In the genomic region with DNA sequence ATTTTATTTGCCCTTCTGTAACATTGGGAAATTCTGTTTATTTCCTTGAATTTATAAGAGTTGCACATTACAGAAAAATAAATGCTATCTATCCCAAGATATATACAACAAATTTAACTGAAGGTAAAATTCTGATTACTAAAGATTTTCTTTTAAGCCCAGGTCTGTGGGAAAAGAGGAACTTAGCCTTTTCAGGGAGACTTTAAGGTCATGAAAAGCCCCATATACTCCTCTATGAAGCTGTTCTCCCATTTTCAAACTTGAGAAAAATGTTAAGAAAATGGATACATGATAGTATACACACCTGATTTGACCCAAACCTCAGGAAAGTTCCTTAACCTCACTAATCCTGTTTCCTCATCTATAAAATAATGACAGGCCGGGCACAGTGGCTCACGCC, we compare ENCODE assay signal across 11 cellular contexts. TPM values are rescaled to one million over a fixed set of nuclear protein-coding genes. Genes with fewer than 3 reads are reported as not detected.
DNase-seq lines count a peak whose midpoint lies in the region; ATAC-seq, FAIRE-seq and TF ChIP-seq lines count a peak whose summit lies in the region.
"Had no signal": no experiment of that assay in that cellular context is flagged by ENCODE, and none has a peak within 500 bp of the region (broad histone marks: within the 10 kb centered on the region; RNA-seq: fewer than 3 reads in every experiment).

No MANE protein-coding gene starts in this region.

- dilution Hi-C loops in endothelial cell of umbilical vein (cut with MboI; ENCODE audit: extremely low pct_ligation_motif_present, low sequenced_read_pairs): no loop called here

- H3K79me2 ChIP-seq in endothelial cell of umbilical vein (ENCODE audit: control insufficient read depth, insufficient read depth, low read length): peaks cover 100% of the 10 kb centered on the region

- H4K20me1 ChIP-seq in endothelial cell of umbilical vein (replicated peaks; ENCODE audit: control insufficient read depth, extremely low read depth, insufficient read depth, low read length): peaks cover 12% of the 10 kb centered on the region

- no peaks in the 10 kb centered on the region for H3K9me1 ChIP-seq in endothelial cell of umbilical vein (replicated peaks; ENCODE audit: control insufficient read depth, extremely low read depth, insufficient read depth, low read length)

- POLR2A ChIA-PET in endothelial cell of umbilical vein (lab: Charles Lee): no interaction called here

- no peaks in the 10 kb centered on the region for H3K9me3 ChIP-seq in CD4-positive, CD25-positive, alpha-beta regulatory T cell (ENCODE audit: control insufficient read depth in 2 of 2, low read length in 2 of 2)
- H3K9me3 ChIP-seq in RWPE2 (ENCODE audit: severe bottlenecking): no peaks in the 10 kb centered on the region
- no peaks in the 10 kb centered on the region for H3K9me3 ChIP-seq in endothelial cell of umbilical vein (replicated peaks; ENCODE audit: control insufficient read depth, insufficient read depth, low read length)

- no peak for DNase-seq in CD4-positive, CD25-positive, alpha-beta regulatory T cell
- no peak for DNase-seq in GM06990 (ENCODE audit: extremely low read depth, insufficient read length)
- DNase-seq in RWPE2 (ENCODE audit: low spot score): no peak
- no peak for DNase-seq in endothelial cell of umbilical vein (ENCODE audit: low read depth, low spot score)
- DNase-seq in stimulated activated CD8-positive, alpha-beta memory T cell treated with anti-CD3 and anti-CD28 coated beads, Interleukin-4, amount 100 ng/mL, for 48 hours: no peak
- DNase-seq in GM19238 (ENCODE audit: insufficient read length, low spot score): no peak
- DNase-seq: mesenchymal stem cell; NCI-H2171; stimulated activated CD4-positive, alpha-beta T cell treated with anti-CD3 and anti-CD28 coated beads, Interleukin-4, amount 100 ng/mL, for 4 hours had no signal

- H3K4me3 Mint-ChIP-seq in CD4-positive, CD25-positive, alpha-beta regulatory T cell: peak overlapping the region; percentile 15 to 95 (median 92)

- H3K27me3 ChIP-seq in CD4-positive, CD25-positive, alpha-beta regulatory T cell (ENCODE audit: control insufficient read depth, insufficient read depth, low read length): no peaks in the 10 kb centered on the region
- H3K27me3 ChIP-seq in GM06990 (replicated peaks; ENCODE audit: control insufficient read depth, insufficient read depth, low read length) (no peaks in the 10 kb centered on the region), RWPE2 (ENCODE audit: insufficient read depth, poor library complexity, severe bottlenecking) (no peaks in the 10 kb centered on the region), endothelial cell of umbilical vein (ENCODE audit: control insufficient read depth in 2 of 2, insufficient read depth in 2 of 2, low read length in 2 of 2) (no peaks in the 10 kb centered on the region)

- ATAC-seq in CD4-positive, CD25-positive, alpha-beta regulatory T cell (ENCODE audit: low read depth in 2 of 2): no peak
- ATAC-seq in RWPE2 (ENCODE audit: low read depth): no peak
- no peak for ATAC-seq in HG03457 (IDR thresholded peaks at IDR 0.05; ENCODE audit: unreplicated experiment)

- H2AFZ ChIP-seq in endothelial cell of umbilical vein (ENCODE audit: low read depth, low read length): no peak overlapping the region

- peak overlapping the region in 2 of 3 donors; percentile 39 to 99 for H3K27ac Mint-ChIP-seq in CD4-positive, CD25-positive, alpha-beta regulatory T cell

- TF ChIP-seq POLR2A in endothelial cell of umbilical vein (IDR thresholded peaks at IDR 0.05; ENCODE audit: low read depth, low read length): no peak

- peak overlapping the region; percentile 26 for H3K27ac ChIP-seq in CD4-positive, CD25-positive, alpha-beta regulatory T cell (ENCODE audit: insufficient read depth, low read length, poor library complexity, severe bottlenecking)
- H3K27ac ChIP-seq in RWPE2 (ENCODE audit: poor library complexity, severe bottlenecking) (peak overlapping the region; percentile 15), endothelial cell of umbilical vein (ENCODE audit: insufficient read depth, low read depth, low read length) (no peak overlapping the region)

- CTCF ChIA-PET in endothelial cell of umbilical vein (lab: Charles Lee): interaction anchor here (1.8 kb wide), 1 partner anchor 47 kb away, joined by 6 read pairs; no protein-coding TSS in a partner anchor

- no peak overlapping the region for H3K9ac ChIP-seq in endothelial cell of umbilical vein (replicated peaks; ENCODE audit: extremely low read depth, insufficient read depth, low read length)

- no peak for TF ChIP-seq CTCF in GM06990 (IDR thresholded peaks at IDR 0.05; ENCODE audit: insufficient read depth, low read length, poor library complexity, severe bottlenecking)
- TF ChIP-seq CTCF in RWPE2 (IDR thresholded peaks at IDR 0.05; ENCODE audit: poor library complexity, severe bottlenecking): no peak
- no peak for TF ChIP-seq CTCF in endothelial cell of umbilical vein (IDR thresholded peaks at IDR 0.05; ENCODE audit: extremely low read depth in 1 of 2, insufficient read depth in 1 of 2, low read depth in 1 of 2, low read length in 2 of 2)

- BruUV-seq in endothelial cell of umbilical vein (replicated peaks; lab: Mats Ljungman, UMichigan): no TSS peak

- H3K4me1 Mint-ChIP-seq in CD4-positive, CD25-positive, alpha-beta regulatory T cell: peaks cover 49 to 88% (median 73%) of the 10 kb centered on the region in 4 donors

- no peak for FAIRE-seq in endothelial cell of umbilical vein (lab: Jason Lieb, UNC)
- FAIRE-seq: GM12891 had no signal

- peak overlapping the region; percentile 15 for H3K4me2 ChIP-seq in endothelial cell of umbilical vein (ENCODE audit: insufficient read depth, low read length)

- intact Hi-C loops in endothelial cell of umbilical vein (cut with micrococcal nuclease): no loop called here

- H3K9me3 Mint-ChIP-seq in CD4-positive, CD25-positive, alpha-beta regulatory T cell: no peaks in the 10 kb centered on the region

- H3K4me1 ChIP-seq in CD4-positive, CD25-positive, alpha-beta regulatory T cell (ENCODE audit: control insufficient read depth, insufficient read depth, low read length, poor library complexity, severe bottlenecking): peaks cover 57% of the 10 kb centered on the region
- peaks cover 44% of the 10 kb centered on the region for H3K4me1 ChIP-seq in RWPE2 (ENCODE audit: insufficient read depth, poor library complexity, severe bottlenecking)
- peaks cover 57% of the 10 kb centered on the region for H3K4me1 ChIP-seq in endothelial cell of umbilical vein (ENCODE audit: control insufficient read depth, extremely low read depth, insufficient read depth, low read length)

- peak overlapping the region; percentile 90 for H3K4me3 ChIP-seq in CD4-positive, CD25-positive, alpha-beta regulatory T cell (ENCODE audit: low read depth, low read length)
- H3K4me3 ChIP-seq in GM06990 (replicated peaks; ENCODE audit: low read depth, low read length): peak overlapping the region; percentile 36
- H3K4me3 ChIP-seq in RWPE2 (ENCODE audit: severe bottlenecking): no peak overlapping the region
- no peak overlapping the region for H3K4me3 ChIP-seq in endothelial cell of umbilical vein (replicated peaks in 1 of 3; ENCODE audit: insufficient read depth in 1 of 3, low read depth in 1 of 3, low read length in 3 of 3)

- no peaks in the 10 kb centered on the region for H3K36me3 ChIP-seq in CD4-positive, CD25-positive, alpha-beta regulatory T cell (ENCODE audit: control insufficient read depth, insufficient read depth, low read length)
- H3K36me3 ChIP-seq in GM06990 (ENCODE audit: control insufficient read depth, insufficient read depth, low read length) (peaks cover 2% of the 10 kb centered on the region; the same call in 1 of the 2 replicates), RWPE2 (ENCODE audit: low read depth) (no peaks in the 10 kb centered on the region), endothelial cell of umbilical vein (ENCODE audit: control insufficient read depth in 2 of 2, extremely low read depth in 1 of 2, insufficient read depth in 2 of 2, low read length in 2 of 2) (no peaks in the 10 kb centered on the region)

- no peaks in the 10 kb centered on the region for H3K27me3 Mint-ChIP-seq in CD4-positive, CD25-positive, alpha-beta regulatory T cell

- H3K36me3 Mint-ChIP-seq in CD4-positive, CD25-positive, alpha-beta regulatory T cell: no peaks in the 10 kb centered on the region

TF ChIP-seq in endothelial cell of umbilical vein, 7 proteins besides CTCF, POLR2A, EP300 and RAD21:
- TF ChIP-seq FOS (IDR thresholded peaks at IDR 0.05; ENCODE audit: borderline replicate concordance, insufficient read depth, low read length) (no peak), MYC (IDR thresholded peaks at IDR 0.05; ENCODE audit: low read depth, low read length) (no peak), POLR2AphosphoS5 (IDR thresholded peaks at IDR 0.05; ENCODE audit: insufficient read depth, low read depth, low read length) (no peak), JUN (IDR thresholded peaks at IDR 0.05; ENCODE audit: borderline replicate concordance, insufficient read depth, insufficient read length, low read depth) (no peak)
- TF ChIP-seq, protein P1, sequence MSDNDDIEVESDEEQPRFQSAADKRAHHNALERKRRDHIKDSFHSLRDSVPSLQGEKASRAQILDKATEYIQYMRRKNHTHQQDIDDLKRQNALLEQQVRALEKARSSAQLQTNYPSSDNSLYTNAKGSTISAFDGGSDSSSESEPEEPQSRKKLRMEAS (IDR thresholded peaks at IDR 0.05; ENCODE audit: insufficient read depth, insufficient read length): no peak

RNA-seq across cellular contexts. Expression of a gene that starts 7.1 kb away (rescaled TPM):
- 53.4 TPM for total RNA-seq in CD4-positive, CD25-positive, alpha-beta regulatory T cell
- polyA plus RNA-seq in CD4-positive, CD25-positive, alpha-beta regulatory T cell: 10 to 100 TPM; 42.0 to 73.7 (median 53.9) TPM
- total RNA-seq in endothelial cell of umbilical vein: 73.5 and 83.4 TPM in 2 replicates
- 13.7 and 19.3 TPM in 2 replicates for polyA plus RNA-seq in endothelial cell of umbilical vein
- 30.1 and 30.3 TPM in 2 replicates for polyA plus RNA-seq in endothelial cell of umbilical vein (2011; cell fraction: cytosol; rRNA removed)
- 23.8 and 38.6 TPM in 2 replicates for polyA plus RNA-seq in endothelial cell of umbilical vein (2011; cell fraction: nucleus; rRNA removed)
- 51.6 and 59.2 TPM in 2 replicates for polyA plus RNA-seq in endothelial cell of umbilical vein (2012)
- 24.3 and 24.7 TPM in 2 replicates for polyA minus RNA-seq in endothelial cell of umbilical vein
- 45.3 TPM for polyA minus RNA-seq in endothelial cell of umbilical vein (2011; cell fraction: cytosol; rRNA and poly(A)+ RNA removed)
- 31.5 and 42.6 TPM in 2 replicates for polyA minus RNA-seq in endothelial cell of umbilical vein (2011; cell fraction: nucleus; rRNA and poly(A)+ RNA removed)

Comparison
In these comparisons a context has a peak if more than half of its experiments do, and no peak if none do; other contexts are left out.
1. H3K4me3 ChIP-seq: peak in CD4-positive, CD25-positive, alpha-beta regulatory T cell (single experiment) and GM06990 (single experiment); none in RWPE2 (single experiment) and endothelial cell of umbilical vein (0 of 3).